In the genomic region with DNA sequence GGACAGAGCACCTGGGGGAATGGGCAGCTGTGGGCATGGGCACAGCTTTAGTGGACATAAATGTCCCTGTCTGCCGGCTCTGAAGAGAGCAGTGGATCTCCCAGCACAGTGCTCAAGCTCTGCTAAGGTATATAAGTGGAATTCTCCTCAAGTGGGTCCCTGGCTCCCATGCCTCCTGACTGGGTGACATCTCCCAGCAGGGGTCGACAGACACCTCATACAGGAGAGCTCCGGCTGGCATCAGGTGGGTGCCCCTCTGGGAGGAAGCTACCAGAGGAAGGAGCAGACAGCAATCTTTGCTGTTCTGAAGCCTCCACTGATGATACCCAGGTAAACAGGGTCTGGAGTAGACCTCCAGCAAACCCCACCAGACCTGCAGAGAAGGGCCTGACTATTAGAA, we compare ENCODE assay signal across 8 cellular contexts.
"Had no signal": no experiment of that assay in that cellular context is flagged by ENCODE, and none has a peak within 500 bp of the region (broad histone marks: within the 10 kb centered on the region; RNA-seq: fewer than 3 reads in every experiment).

No MANE protein-coding gene starts in this region.

- ATAC-seq: GM12878 had no signal

- FAIRE-seq: G401.6, GM12878, GM12891, GM12892, GM18507, GM19239 had no signal

- H3K4me3 ChIP-seq: GM12878 had no signal

- DNase-seq: GDM1, GF-D8 had no signal
